Comparison of ENCODE assay signal across 1 cellular context in the genomic region with DNA sequence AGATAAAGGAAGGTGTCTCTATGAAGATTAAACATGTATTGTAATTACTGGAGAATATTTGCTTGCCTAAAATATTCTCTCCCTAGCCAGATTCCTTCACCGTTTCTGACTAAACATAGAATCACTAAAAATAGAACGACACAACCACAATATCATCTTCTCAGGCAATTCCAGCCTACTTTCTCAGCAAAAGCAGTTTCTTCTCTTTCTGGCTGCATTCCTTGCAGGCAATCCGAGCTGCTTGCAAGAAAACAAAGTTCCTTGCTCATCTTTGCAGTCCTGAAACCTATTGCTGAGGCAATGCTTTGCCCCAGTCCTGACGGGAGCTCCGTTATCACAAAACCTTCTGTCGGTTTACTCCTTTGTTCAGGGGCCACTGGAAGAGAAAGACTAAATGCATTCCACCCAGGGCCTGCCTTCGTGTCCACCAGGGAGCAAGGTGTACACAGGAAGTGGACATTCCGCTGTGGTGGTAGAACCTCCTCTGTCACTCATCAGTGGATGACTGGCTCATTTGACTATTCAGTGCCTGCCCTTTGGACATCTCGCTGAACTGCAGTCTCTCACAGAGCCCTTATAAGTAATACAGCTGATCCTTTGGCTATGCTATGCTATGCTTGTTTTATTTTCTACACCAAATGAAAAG.
TF ChIP-seq lines count a peak whose summit lies in the region.

No MANE protein-coding gene starts in this region.

TF ChIP-seq in HepG2, 621 proteins besides CTCF, POLR2A, EP300 and RAD21 (continued from another document):
- TF ChIP-seq, protein P1, sequence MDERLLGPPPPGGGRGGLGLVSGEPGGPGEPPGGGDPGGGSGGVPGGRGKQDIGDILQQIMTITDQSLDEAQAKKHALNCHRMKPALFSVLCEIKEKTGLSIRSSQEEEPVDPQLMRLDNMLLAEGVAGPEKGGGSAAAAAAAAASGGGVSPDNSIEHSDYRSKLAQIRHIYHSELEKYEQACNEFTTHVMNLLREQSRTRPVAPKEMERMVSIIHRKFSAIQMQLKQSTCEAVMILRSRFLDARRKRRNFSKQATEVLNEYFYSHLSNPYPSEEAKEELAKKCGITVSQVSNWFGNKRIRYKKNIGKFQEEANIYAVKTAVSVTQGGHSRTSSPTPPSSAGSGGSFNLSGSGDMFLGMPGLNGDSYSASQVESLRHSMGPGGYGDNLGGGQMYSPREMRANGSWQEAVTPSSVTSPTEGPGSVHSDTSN (CRISPR knock-in tag; IDR thresholded peaks at IDR 0.05), result peak; percentile 78
- TF ChIP-seq ZSCAN31 (CRISPR knock-in tag; IDR thresholded peaks at IDR 0.05; ENCODE audit: low read depth), result no peak
- TF ChIP-seq, protein P2, sequence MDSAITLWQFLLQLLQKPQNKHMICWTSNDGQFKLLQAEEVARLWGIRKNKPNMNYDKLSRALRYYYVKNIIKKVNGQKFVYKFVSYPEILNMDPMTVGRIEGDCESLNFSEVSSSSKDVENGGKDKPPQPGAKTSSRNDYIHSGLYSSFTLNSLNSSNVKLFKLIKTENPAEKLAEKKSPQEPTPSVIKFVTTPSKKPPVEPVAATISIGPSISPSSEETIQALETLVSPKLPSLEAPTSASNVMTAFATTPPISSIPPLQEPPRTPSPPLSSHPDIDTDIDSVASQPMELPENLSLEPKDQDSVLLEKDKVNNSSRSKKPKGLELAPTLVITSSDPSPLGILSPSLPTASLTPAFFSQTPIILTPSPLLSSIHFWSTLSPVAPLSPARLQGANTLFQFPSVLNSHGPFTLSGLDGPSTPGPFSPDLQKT (CRISPR knock-in tag; IDR thresholded peaks at IDR 0.05; ENCODE audit: borderline replicate concordance), result no peak
- TF ChIP-seq, protein P3, sequence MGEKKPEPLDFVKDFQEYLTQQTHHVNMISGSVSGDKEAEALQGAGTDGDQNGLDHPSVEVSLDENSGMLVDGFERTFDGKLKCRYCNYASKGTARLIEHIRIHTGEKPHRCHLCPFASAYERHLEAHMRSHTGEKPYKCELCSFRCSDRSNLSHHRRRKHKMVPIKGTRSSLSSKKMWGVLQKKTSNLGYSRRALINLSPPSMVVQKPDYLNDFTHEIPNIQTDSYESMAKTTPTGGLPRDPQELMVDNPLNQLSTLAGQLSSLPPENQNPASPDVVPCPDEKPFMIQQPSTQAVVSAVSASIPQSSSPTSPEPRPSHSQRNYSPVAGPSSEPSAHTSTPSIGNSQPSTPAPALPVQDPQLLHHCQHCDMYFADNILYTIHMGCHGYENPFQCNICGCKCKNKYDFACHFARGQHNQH (CRISPR knock-in tag; IDR thresholded peaks at IDR 0.05), result no peak
- no peak for TF ChIP-seq ZNF724P (CRISPR knock-in tag; IDR thresholded peaks at IDR 0.05; ENCODE audit: borderline replicate concordance)
- TF ChIP-seq PLRG1 (conservative IDR thresholded peaks at IDR 0.05), result no peak
- no peak for TF ChIP-seq GTF3A (CRISPR knock-in tag; conservative IDR thresholded peaks at IDR 0.05)
- TF ChIP-seq ZMYM4 (CRISPR knock-in tag; IDR thresholded peaks at IDR 0.05), result peak; percentile 47; the same call in 1 of the 2 replicates
- no peak for TF ChIP-seq RCOR2 (CRISPR knock-in tag; IDR thresholded peaks at IDR 0.05)
- TF ChIP-seq U2AF2 (IDR thresholded peaks at IDR 0.05; ENCODE audit: low read depth, low read length), result no peak
- TF ChIP-seq, protein P4, sequence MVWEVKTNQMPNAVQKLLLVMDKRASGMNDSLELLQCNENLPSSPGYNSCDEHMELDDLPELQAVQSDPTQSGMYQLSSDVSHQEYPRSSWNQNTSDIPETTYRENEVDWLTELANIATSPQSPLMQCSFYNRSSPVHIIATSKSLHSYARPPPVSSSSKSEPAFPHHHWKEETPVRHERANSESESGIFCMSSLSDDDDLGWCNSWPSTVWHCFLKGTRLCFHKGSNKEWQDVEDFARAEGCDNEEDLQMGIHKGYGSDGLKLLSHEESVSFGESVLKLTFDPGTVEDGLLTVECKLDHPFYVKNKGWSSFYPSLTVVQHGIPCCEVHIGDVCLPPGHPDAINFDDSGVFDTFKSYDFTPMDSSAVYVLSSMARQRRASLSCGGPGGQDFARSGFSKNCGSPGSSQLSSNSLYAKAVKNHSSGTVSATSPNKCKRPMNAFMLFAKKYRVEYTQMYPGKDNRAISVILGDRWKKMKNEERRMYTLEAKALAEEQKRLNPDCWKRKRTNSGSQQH (CRISPR knock-in tag; IDR thresholded peaks at IDR 0.05; ENCODE audit: low read depth), result no peak
- peak; percentile 87 for TF ChIP-seq ZNF317 (CRISPR knock-in tag; IDR thresholded peaks at IDR 0.05)
- 0 out of 2 replicates have a peak, but pooled peaks have one; percentile 32 for TF ChIP-seq FOSL2 (CRISPR knock-in tag; IDR thresholded peaks at IDR 0.05)
- TF ChIP-seq RFX5 (IDR thresholded peaks at IDR 0.05; ENCODE audit: low read depth, low read length), result no peak
- TF ChIP-seq ZNF121 (CRISPR knock-in tag; IDR thresholded peaks at IDR 0.05), result no peak
- no peak for TF ChIP-seq KDM5B (CRISPR knock-in tag; IDR thresholded peaks at IDR 0.05; ENCODE audit: borderline replicate concordance)
- no peak for TF ChIP-seq CREM (IDR thresholded peaks at IDR 0.05)
- no peak for TF ChIP-seq CREM (CRISPR knock-in tag; IDR thresholded peaks at IDR 0.05)
- TF ChIP-seq, protein P5, sequence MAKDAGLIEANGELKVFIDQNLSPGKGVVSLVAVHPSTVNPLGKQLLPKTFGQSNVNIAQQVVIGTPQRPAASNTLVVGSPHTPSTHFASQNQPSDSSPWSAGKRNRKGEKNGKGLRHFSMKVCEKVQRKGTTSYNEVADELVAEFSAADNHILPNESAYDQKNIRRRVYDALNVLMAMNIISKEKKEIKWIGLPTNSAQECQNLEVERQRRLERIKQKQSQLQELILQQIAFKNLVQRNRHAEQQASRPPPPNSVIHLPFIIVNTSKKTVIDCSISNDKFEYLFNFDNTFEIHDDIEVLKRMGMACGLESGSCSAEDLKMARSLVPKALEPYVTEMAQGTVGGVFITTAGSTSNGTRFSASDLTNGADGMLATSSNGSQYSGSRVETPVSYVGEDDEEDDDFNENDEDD (CRISPR knock-in tag; IDR thresholded peaks at IDR 0.05; ENCODE audit: borderline replicate concordance), result no peak
- no peak for TF ChIP-seq ZNF160 (CRISPR knock-in tag; IDR thresholded peaks at IDR 0.05)
- no peak for TF ChIP-seq FOXP1 (IDR thresholded peaks at IDR 0.05)
- 0 out of 2 replicates have a peak, but pooled peaks have one; percentile 7 for TF ChIP-seq FOXP1 (CRISPR knock-in tag; IDR thresholded peaks at IDR 0.05)
- no peak for TF ChIP-seq ZNF891 (CRISPR knock-in tag; IDR thresholded peaks at IDR 0.05)
- no peak for TF ChIP-seq ZNF567 (CRISPR knock-in tag; IDR thresholded peaks at IDR 0.05; ENCODE audit: borderline replicate concordance)
- TF ChIP-seq ATF7 (IDR thresholded peaks at IDR 0.05), result no peak
- TF ChIP-seq ATF7 (CRISPR knock-in tag; IDR thresholded peaks at IDR 0.05), result no peak
- TF ChIP-seq CEBPG (CRISPR knock-in tag; IDR thresholded peaks at IDR 0.05), result no peak
- TF ChIP-seq NFE2L2 (IDR thresholded peaks at IDR 0.05; ENCODE audit: low read length), result 0 out of 2 replicates have a peak, but pooled peaks have one; percentile 6
- no peak for TF ChIP-seq TEAD2 (CRISPR knock-in tag; IDR thresholded peaks at IDR 0.05)
- no peak for TF ChIP-seq RBFOX2 (IDR thresholded peaks at IDR 0.05; ENCODE audit: low read depth, low read length)
